ENCODE assay signal across 1 cellular context in genomic region chr20:50111829-50112495, GRCh38.
TF ChIP-seq lines count a peak whose summit lies in the region.

No MANE protein-coding gene starts in this region.

TF ChIP-seq in H1, 55 proteins besides CTCF, POLR2A, EP300 and RAD21:
- TF ChIP-seq TBP (IDR thresholded peaks at IDR 0.05; ENCODE audit: low read depth, low read length): no peak
- no peak for TF ChIP-seq EGR1 (IDR thresholded peaks at IDR 0.05; ENCODE audit: borderline replicate concordance, low read depth, low read length)
- TF ChIP-seq TCF12 (IDR thresholded peaks at IDR 0.05; ENCODE audit: low read depth, low read length): no peak
- TF ChIP-seq SIN3A (conservative IDR thresholded peaks at IDR 0.05 in 1 of 2, IDR thresholded peaks at IDR 0.05 in 1 of 2; ENCODE audit: low read depth in 1 of 2, low read length in 2 of 2): 0 out of 4 replicates have a peak, but pooled peaks of 1 of the 2 experiments have one; percentile 3
